1 cellular context compared by ENCODE assay signal in the genomic region with DNA sequence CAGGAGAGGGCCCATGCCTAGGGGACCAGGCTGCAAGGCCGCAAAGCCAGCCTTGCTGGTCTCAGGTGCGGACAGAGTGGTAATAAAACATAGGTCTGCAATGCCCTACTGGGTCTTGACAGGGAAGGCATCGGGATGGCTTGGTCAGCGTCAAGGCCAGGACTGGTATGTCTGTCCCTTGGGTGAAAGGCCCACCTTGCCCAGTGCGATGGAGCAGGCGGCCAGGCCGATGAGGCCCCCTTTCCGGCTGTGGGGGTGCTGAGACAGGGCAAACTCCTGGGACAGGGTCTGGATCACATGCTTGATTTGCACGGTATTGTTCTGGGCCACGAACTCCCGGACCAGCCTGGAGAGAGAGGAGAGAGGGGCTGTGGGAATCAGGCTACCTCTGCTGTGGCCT.
TF ChIP-seq lines count a peak whose summit lies in the region.

No MANE protein-coding gene starts in this region.

TF ChIP-seq in HepG2, 621 proteins besides CTCF, POLR2A, EP300 and RAD21:
- TF ChIP-seq, protein P1, sequence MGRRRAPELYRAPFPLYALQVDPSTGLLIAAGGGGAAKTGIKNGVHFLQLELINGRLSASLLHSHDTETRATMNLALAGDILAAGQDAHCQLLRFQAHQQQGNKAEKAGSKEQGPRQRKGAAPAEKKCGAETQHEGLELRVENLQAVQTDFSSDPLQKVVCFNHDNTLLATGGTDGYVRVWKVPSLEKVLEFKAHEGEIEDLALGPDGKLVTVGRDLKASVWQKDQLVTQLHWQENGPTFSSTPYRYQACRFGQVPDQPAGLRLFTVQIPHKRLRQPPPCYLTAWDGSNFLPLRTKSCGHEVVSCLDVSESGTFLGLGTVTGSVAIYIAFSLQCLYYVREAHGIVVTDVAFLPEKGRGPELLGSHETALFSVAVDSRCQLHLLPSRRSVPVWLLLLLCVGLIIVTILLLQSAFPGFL (CRISPR knock-in tag; IDR thresholded peaks at IDR 0.05), result 0 out of 2 replicates have a peak, but pooled peaks have one; percentile 28
- TF ChIP-seq, protein P2, sequence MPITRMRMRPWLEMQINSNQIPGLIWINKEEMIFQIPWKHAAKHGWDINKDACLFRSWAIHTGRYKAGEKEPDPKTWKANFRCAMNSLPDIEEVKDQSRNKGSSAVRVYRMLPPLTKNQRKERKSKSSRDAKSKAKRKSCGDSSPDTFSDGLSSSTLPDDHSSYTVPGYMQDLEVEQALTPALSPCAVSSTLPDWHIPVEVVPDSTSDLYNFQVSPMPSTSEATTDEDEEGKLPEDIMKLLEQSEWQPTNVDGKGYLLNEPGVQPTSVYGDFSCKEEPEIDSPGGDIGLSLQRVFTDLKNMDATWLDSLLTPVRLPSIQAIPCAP (CRISPR knock-in tag; IDR thresholded peaks at IDR 0.05; ENCODE audit: low read depth), result no peak
